8 cellular contexts compared by ENCODE assay signal in the genomic region with DNA sequence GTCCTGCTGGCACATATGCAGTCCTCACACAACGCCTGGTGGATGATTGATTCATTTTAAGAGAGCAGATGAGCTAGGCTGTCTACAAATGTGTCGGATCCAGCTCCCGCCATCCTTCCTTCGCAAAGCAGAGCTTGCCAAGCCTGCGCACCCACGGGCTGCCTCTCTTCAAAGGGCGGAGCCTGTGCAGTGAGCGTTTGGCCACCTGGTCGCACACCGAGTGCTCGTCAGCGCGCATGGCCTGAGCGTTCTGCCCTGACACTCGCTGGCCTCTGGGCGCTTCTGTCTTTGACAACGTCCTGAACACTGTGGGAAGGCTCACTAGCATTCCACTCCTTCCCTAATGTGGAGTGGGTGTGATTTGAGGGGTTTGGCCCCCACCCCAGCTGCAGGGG. TPM values are rescaled to one million over a fixed set of nuclear protein-coding genes. Genes with fewer than 3 reads are reported as not detected.
DNase-seq lines count a peak whose midpoint lies in the region; ATAC-seq, FAIRE-seq and TF ChIP-seq lines count a peak whose summit lies in the region.

No MANE protein-coding gene starts in this region.

- H3K79me2 ChIP-seq in astrocyte (ENCODE audit: insufficient read depth, low read length) (no peaks in the 10 kb centered on the region), keratinocyte (ENCODE audit: control insufficient read depth, insufficient read depth, low read length) (no peaks in the 10 kb centered on the region)

- no peaks in the 10 kb centered on the region for H3K9me1 ChIP-seq in keratinocyte (ENCODE audit: control insufficient read depth, extremely low read depth, insufficient read depth, low read length)

- no peak for FAIRE-seq in astrocyte (lab: Jason Lieb, UNC)
- FAIRE-seq in keratinocyte (lab: Jason Lieb, UNC) = no peak

- H3K36me3 ChIP-seq in astrocyte (ENCODE audit: insufficient read depth, low read length) (no peaks in the 10 kb centered on the region), keratinocyte (ENCODE audit: control insufficient read depth in 2 of 2, extremely low read depth in 1 of 2, insufficient read depth in 2 of 2, low read length in 2 of 2) (no peaks in the 10 kb centered on the region), subcutaneous abdominal adipose tissue (ENCODE audit: control insufficient read depth in 5 of 5, insufficient read depth in 5 of 5, low read length in 5 of 5) (no peaks in the 10 kb centered on the region)

- peaks cover 14% of the 10 kb centered on the region for H3K4me1 Mint-ChIP-seq in astrocyte (ENCODE audit: low read depth, unreplicated experiment)

- peak overlapping the region; percentile 95 for H2AFZ ChIP-seq in astrocyte (ENCODE audit: low read depth, low read length)
- peak overlapping the region; percentile 98 for H2AFZ ChIP-seq in keratinocyte (ENCODE audit: control insufficient read depth, low read length)

- H3K9me3 Mint-ChIP-seq in astrocyte (ENCODE audit: unreplicated experiment) = peaks cover 7% of the 10 kb centered on the region

- peak overlapping the region; percentile 87 for H3K4me2 ChIP-seq in astrocyte (ENCODE audit: low read length)
- H3K4me2 ChIP-seq in keratinocyte (ENCODE audit: control insufficient read depth, extremely low read depth, insufficient read depth, low read depth, low read length) = peak overlapping the region; percentile 85

- ATAC-seq in HG03439 (IDR thresholded peaks at IDR 0.05; ENCODE audit: unreplicated experiment) = peak; percentile 25
- ATAC-seq in GM19351 (IDR thresholded peaks at IDR 0.05; ENCODE audit: unreplicated experiment) = no peak
- no peak for ATAC-seq in GM18511 (IDR thresholded peaks at IDR 0.05; ENCODE audit: unreplicated experiment)

- no peak overlapping the region for H3K4me3 Mint-ChIP-seq in astrocyte (ENCODE audit: unreplicated experiment)

- H3K27me3 ChIP-seq in astrocyte (ENCODE audit: insufficient read depth, low read length) (no peaks in the 10 kb centered on the region), keratinocyte (ENCODE audit: control insufficient read depth, extremely low read depth, insufficient read depth, low read length) (peaks cover 27% of the 10 kb centered on the region), subcutaneous abdominal adipose tissue (ENCODE audit: control insufficient read depth in 5 of 5, insufficient read depth in 4 of 5, low read length in 5 of 5) (peaks cover 0 to 14% (median 0%) of the 10 kb centered on the region in 5 donors)

- peak overlapping the region; percentile 76 for H3K9ac ChIP-seq in astrocyte (ENCODE audit: low read length)
- H3K9ac ChIP-seq in keratinocyte (ENCODE audit: control insufficient read depth, extremely low read depth, insufficient read depth, low read length) = peak overlapping the region; percentile 0
- H3K9ac ChIP-seq in subcutaneous abdominal adipose tissue (ENCODE audit: low read length in 5 of 5) = peak overlapping the region in 3 of 5 donors; percentile 5 to 68 (median 59)

- H3K27ac Mint-ChIP-seq in astrocyte (ENCODE audit: unreplicated experiment) = no peak overlapping the region

- H4K20me1 ChIP-seq in astrocyte (ENCODE audit: insufficient read depth, low read length) = no peaks in the 10 kb centered on the region
- no peaks in the 10 kb centered on the region for H4K20me1 ChIP-seq in keratinocyte (ENCODE audit: control insufficient read depth, extremely low read depth, insufficient read depth, low read length)

- H3K36me3 Mint-ChIP-seq in astrocyte (ENCODE audit: low read depth, unreplicated experiment) = no peaks in the 10 kb centered on the region

- H3K27me3 Mint-ChIP-seq in astrocyte (ENCODE audit: low read depth, unreplicated experiment) = peaks cover 23% of the 10 kb centered on the region

- H3K27ac ChIP-seq in astrocyte (ENCODE audit: low read depth, low read length) = no peak overlapping the region
- no peak overlapping the region for H3K27ac ChIP-seq in keratinocyte (ENCODE audit: control insufficient read depth, insufficient read depth, low read length)
- H3K27ac ChIP-seq in subcutaneous abdominal adipose tissue (ENCODE audit: low read depth, low read length) = peak overlapping the region; percentile 44

- H3K4me1 ChIP-seq in astrocyte (ENCODE audit: insufficient read depth, low read length) (peaks cover 27% of the 10 kb centered on the region), keratinocyte (ENCODE audit: control insufficient read depth, extremely low read depth, insufficient read depth, low read length) (peaks cover 4% of the 10 kb centered on the region), subcutaneous abdominal adipose tissue (ENCODE audit: control insufficient read depth in 5 of 5, insufficient read depth in 5 of 5, low read length in 5 of 5) (peaks cover 2 to 42% (median 33%) of the 10 kb centered on the region in 5 donors)

- H3K9me3 ChIP-seq in astrocyte (ENCODE audit: insufficient read depth, low read depth, low read length) (no peaks in the 10 kb centered on the region), keratinocyte (ENCODE audit: control insufficient read depth, low read depth, low read length) (no peaks in the 10 kb centered on the region), subcutaneous abdominal adipose tissue (ENCODE audit: control insufficient read depth in 5 of 5, low read length in 5 of 5) (no peaks in the 10 kb centered on the region)

- DNase-seq in AG09309 (ENCODE audit: low read depth) = no peak
- no peak for DNase-seq in astrocyte (ENCODE audit: low read depth)
- no peak for DNase-seq in keratinocyte (ENCODE audit: low read depth, low spot score)
- no peak for DNase-seq in NOMO-1 treated with dmso at 0.1 percent for 144 hours (lab: John Stamatoyannopoulos, UW; ENCODE audit: unreplicated experiment)

- H3K4me3 ChIP-seq in AG09309 (ENCODE audit: control insufficient read depth, low read depth, low read length) = peak overlapping the region; percentile 56
- H3K4me3 ChIP-seq in astrocyte (ENCODE audit: insufficient read depth, low read depth, low read length) = no peak overlapping the region
- peak overlapping the region; percentile 41 to 60 (median 44) for H3K4me3 ChIP-seq in keratinocyte (ENCODE audit: control insufficient read depth in 2 of 3, extremely low read depth in 1 of 3, insufficient read depth in 2 of 3, low read depth in 1 of 3, low read length in 3 of 3)
- peak overlapping the region; percentile 62 to 91 (median 80) for H3K4me3 ChIP-seq in subcutaneous abdominal adipose tissue (ENCODE audit: low read depth in 1 of 5, low read length in 5 of 5)

- TF ChIP-seq CTCF in AG09309 (IDR thresholded peaks at IDR 0.05; ENCODE audit: control insufficient read depth, insufficient read depth, low read depth, low read length, missing control alignments) = no peak
- no peak for TF ChIP-seq CTCF in astrocyte (IDR thresholded peaks at IDR 0.05; ENCODE audit: insufficient read depth, low read depth, low read length)
- no peak for TF ChIP-seq CTCF in keratinocyte (optimal IDR thresholded peaks at IDR 0.05 in 1 of 3, IDR thresholded peaks at IDR 0.05 in 1 of 3, conservative IDR thresholded peaks at IDR 0.05 in 1 of 3; ENCODE audit: extremely low read depth in 1 of 3, insufficient read depth in 2 of 3, low read length in 3 of 3)

- dilution Hi-C loops in keratinocyte (cut with MboI; ENCODE audit: extremely low pct_ligation_motif_present, low sequenced_read_pairs) = no loop called here

RNA-seq across cellular contexts. Expression of gene TMEM72, which starts 47.1 kb away (rescaled TPM):
- total RNA-seq in astrocyte = not detected in 2 replicates
- polyA plus RNA-seq in keratinocyte = not detected in 3 replicates
- not detected for polyA plus RNA-seq in keratinocyte (2011; ENCODE audit: low read depth)
- not detected in 2 replicates for polyA plus RNA-seq in keratinocyte (2011; cell fraction: cytosol; rRNA removed)
- not detected in 2 replicates for polyA plus RNA-seq in keratinocyte (2011; cell fraction: nucleus; rRNA removed)
- not detected in 2 replicates for polyA plus RNA-seq in keratinocyte (2012; ENCODE audit: low replicate concordance)
- polyA minus RNA-seq in keratinocyte = not detected in 3 replicates
- polyA minus RNA-seq in keratinocyte (2011; cell fraction: cytosol; rRNA and poly(A)+ RNA removed) = not detected
- polyA minus RNA-seq in keratinocyte (2011; cell fraction: nucleus; rRNA and poly(A)+ RNA removed) = not detected in 2 replicates

Comparison
In these comparisons a context has a peak if more than half of its experiments do, and no peak if none do; other contexts are left out.
1. H3K9ac ChIP-seq: peak in every context shown above with its lines; median percentile 76 in astrocyte; 59 in subcutaneous abdominal adipose tissue; 0 in keratinocyte.